12 cellular contexts compared by ENCODE assay signal in the genomic region with DNA sequence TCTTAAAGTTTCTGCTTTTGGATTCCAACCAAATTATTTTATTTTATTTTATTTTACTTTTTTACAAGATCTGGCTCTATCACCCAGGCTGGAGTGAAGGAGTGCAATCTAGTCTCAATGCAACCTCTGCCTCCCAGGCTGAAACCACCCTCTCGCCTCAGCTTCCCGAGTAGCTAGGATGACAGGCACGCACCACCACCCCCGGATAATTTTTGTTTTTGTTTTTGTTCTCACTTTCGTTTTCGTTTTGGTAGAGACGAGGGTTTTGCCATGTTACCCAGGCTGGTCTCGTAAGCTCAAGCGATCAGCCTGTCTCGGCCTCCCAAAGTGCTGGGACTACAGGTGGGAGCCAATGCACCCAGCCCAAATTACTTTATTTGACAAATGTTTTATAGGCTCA.
DNase-seq lines count a peak whose midpoint lies in the region; ATAC-seq and TF ChIP-seq lines count a peak whose summit lies in the region.
"Had no signal": no experiment of that assay in that cellular context is flagged by ENCODE, and none has a peak within 500 bp of the region (broad histone marks: within the 10 kb centered on the region; RNA-seq: fewer than 3 reads in every experiment).

No MANE protein-coding gene starts in this region.

- H3K36me3 Mint-ChIP-seq in CD8-positive, alpha-beta T cell = no peaks in the 10 kb centered on the region
- no peaks in the 10 kb centered on the region for H3K36me3 Mint-ChIP-seq in activated CD4-positive, alpha-beta memory T cell treated with anti-CD3 and anti-CD28 coated beads for 36 hours
- no peaks in the 10 kb centered on the region for H3K36me3 Mint-ChIP-seq in nephron progenitor cell (ENCODE audit: low read depth)
- H3K36me3 Mint-ChIP-seq: brain, WTC11 had no signal

- peak overlapping the region; percentile 67 for H3K4me3 Mint-ChIP-seq in CD8-positive, alpha-beta T cell
- peak overlapping the region; percentile 30 for H3K4me3 Mint-ChIP-seq in activated CD4-positive, alpha-beta memory T cell treated with anti-CD3 and anti-CD28 coated beads for 36 hours
- no peak overlapping the region for H3K4me3 Mint-ChIP-seq in nephron progenitor cell
- H3K4me3 Mint-ChIP-seq: brain, WTC11 had no signal

- in situ Hi-C loops in ACHN (cut with HindIII; ENCODE audit: low pct_ligation_motif_present, low pct_unique_long_range_greater_than_20kb, low sequenced_read_pairs) = no loop called here

- CTCF ChIA-PET in CD8-positive, alpha-beta T cell (lab: Charles Lee) = interaction anchor here (1.2 to 1.8 kb wide), 3 partner anchors 21 to 265 kb away, joined by 3 to 4 read pairs (median 3); no protein-coding TSS in a partner anchor
- CTCF ChIA-PET in activated CD4-positive, alpha-beta memory T cell treated with anti-CD3 and anti-CD28 coated beads for 36 hours (lab: Charles Lee) = interaction anchor here (0.8 to 1.6 kb wide), 3 partner anchors 12 to 28 kb away, joined by 3 to 5 read pairs (median 4); no protein-coding TSS in a partner anchor

- H3K27me3 Mint-ChIP-seq in CD8-positive, alpha-beta T cell (ENCODE audit: low read depth) = no peaks in the 10 kb centered on the region
- no peaks in the 10 kb centered on the region for H3K27me3 Mint-ChIP-seq in activated CD4-positive, alpha-beta memory T cell treated with anti-CD3 and anti-CD28 coated beads for 36 hours
- peaks cover 14% of the 10 kb centered on the region for H3K27me3 Mint-ChIP-seq in nephron progenitor cell (ENCODE audit: low read depth, poor library complexity)

- H3K4me1 Mint-ChIP-seq in CD8-positive, alpha-beta T cell (ENCODE audit: low read depth) = peaks cover 17% of the 10 kb centered on the region
- H3K4me1 Mint-ChIP-seq in activated CD4-positive, alpha-beta memory T cell treated with anti-CD3 and anti-CD28 coated beads for 36 hours (ENCODE audit: low read depth) = peaks cover 24% of the 10 kb centered on the region
- peaks cover 15% of the 10 kb centered on the region for H3K4me1 Mint-ChIP-seq in nephron progenitor cell

- no peak for TF ChIP-seq POLR2A in prostate gland (IDR thresholded peaks at IDR 0.05)

- peak in 1 of 7 experiments; percentile 28 for DNase-seq in CD8-positive, alpha-beta T cell
- peak; percentile 75 for DNase-seq in activated CD4-positive, alpha-beta memory T cell treated with anti-CD3 and anti-CD28 coated beads for 36 hours
- DNase-seq in prostate gland (ENCODE audit: low spot score) (no peak), ACHN (no peak), nephron progenitor cell (no peak), NOMO-1 (lab: John Stamatoyannopoulos, UW; ENCODE audit: unreplicated experiment in 2 of 2) (no peak)

- H3K36me3 ChIP-seq in CD8-positive, alpha-beta T cell (ENCODE audit: insufficient read depth, low read length) = no peaks in the 10 kb centered on the region
- H3K36me3 ChIP-seq in prostate gland = no peaks in the 10 kb centered on the region
- H3K36me3 ChIP-seq: tibial nerve had no signal

- H3K9me3 ChIP-seq in CD8-positive, alpha-beta T cell (ENCODE audit: low read length) = no peaks in the 10 kb centered on the region
- no peaks in the 10 kb centered on the region for H3K9me3 ChIP-seq in prostate gland
- H3K9me3 ChIP-seq: tibial nerve had no signal

- H3K27ac ChIP-seq in CD8-positive, alpha-beta T cell (ENCODE audit: low read depth, low read length) = no peak overlapping the region
- H3K27ac ChIP-seq in prostate gland = no peak overlapping the region
- H3K27ac ChIP-seq: C4-2B, tibial nerve had no signal

- ATAC-seq in CD8-positive, alpha-beta T cell = peak; percentile 73
- ATAC-seq in GM19351 (IDR thresholded peaks at IDR 0.05; ENCODE audit: unreplicated experiment) = peak; percentile 82
- ATAC-seq in HG03159 (IDR thresholded peaks at IDR 0.05; ENCODE audit: unreplicated experiment) = peak; percentile 58
- ATAC-seq: WTC11 had no signal

- POLR2A ChIA-PET in CD8-positive, alpha-beta T cell (lab: Charles Lee) = interaction anchor here (0.8 to 1.3 kb wide), 3 partner anchors 18 to 34 kb away, joined by 3 to 4 read pairs (median 3); no protein-coding TSS in a partner anchor
- POLR2A ChIA-PET in activated CD4-positive, alpha-beta memory T cell treated with anti-CD3 and anti-CD28 coated beads for 36 hours (lab: Charles Lee) = interaction anchor here (1.0 to 1.5 kb wide), 3 partner anchors 10 to 23 kb away, joined by 3 to 5 read pairs (median 3); no protein-coding TSS in a partner anchor

- no peaks in the 10 kb centered on the region for H3K4me1 ChIP-seq in CD8-positive, alpha-beta T cell (ENCODE audit: insufficient read depth, low read length)
- no peaks in the 10 kb centered on the region for H3K4me1 ChIP-seq in prostate gland (replicated peaks)
- H3K4me1 ChIP-seq: tibial nerve had no signal

- H3K27ac Mint-ChIP-seq in CD8-positive, alpha-beta T cell = peak overlapping the region; percentile 73
- no peak overlapping the region for H3K27ac Mint-ChIP-seq in activated CD4-positive, alpha-beta memory T cell treated with anti-CD3 and anti-CD28 coated beads for 36 hours
- no peak overlapping the region for H3K27ac Mint-ChIP-seq in nephron progenitor cell
- H3K27ac Mint-ChIP-seq: brain, WTC11 had no signal

- H3K4me3 ChIP-seq in CD8-positive, alpha-beta T cell (ENCODE audit: low read depth, low read length) = no peak overlapping the region
- H3K4me3 ChIP-seq in prostate gland = no peak overlapping the region
- H3K4me3 ChIP-seq: tibial nerve had no signal

- no peaks in the 10 kb centered on the region for H3K9me3 Mint-ChIP-seq in CD8-positive, alpha-beta T cell
- H3K9me3 Mint-ChIP-seq in activated CD4-positive, alpha-beta memory T cell treated with anti-CD3 and anti-CD28 coated beads for 36 hours = no peaks in the 10 kb centered on the region
- no peaks in the 10 kb centered on the region for H3K9me3 Mint-ChIP-seq in nephron progenitor cell
- H3K9me3 Mint-ChIP-seq: WTC11 had no signal

- intact Hi-C loops in CD8-positive, alpha-beta T cell (cut with DNase I, micrococcal nuclease) = no loop called here
- intact Hi-C loops in activated CD4-positive, alpha-beta memory T cell treated with anti-CD3 and anti-CD28 coated beads for 36 hours (cut with micrococcal nuclease) = loop anchor here (2.0 kb wide), 3 partner anchors 21 to 43 kb away; no protein-coding TSS in a partner anchor
- intact Hi-C loops in prostate gland (cut with DNase I) = no loop called here

- no peak for TF ChIP-seq CTCF in CD8-positive, alpha-beta T cell (IDR thresholded peaks at IDR 0.05)
- TF ChIP-seq CTCF in prostate gland (IDR thresholded peaks at IDR 0.05) = no peak
- no peak for TF ChIP-seq CTCF in nephron progenitor cell (IDR thresholded peaks at IDR 0.05)

- H3K27me3 ChIP-seq in CD8-positive, alpha-beta T cell (ENCODE audit: insufficient read depth, low read length) = no peaks in the 10 kb centered on the region
- H3K27me3 ChIP-seq in prostate gland (replicated peaks; ENCODE audit: insufficient read depth) = no peaks in the 10 kb centered on the region
- H3K27me3 ChIP-seq: tibial nerve had no signal

- WGBS in prostate gland = 79% methylated on average over 10 of the region's 10 CpGs
